In the genomic region with DNA sequence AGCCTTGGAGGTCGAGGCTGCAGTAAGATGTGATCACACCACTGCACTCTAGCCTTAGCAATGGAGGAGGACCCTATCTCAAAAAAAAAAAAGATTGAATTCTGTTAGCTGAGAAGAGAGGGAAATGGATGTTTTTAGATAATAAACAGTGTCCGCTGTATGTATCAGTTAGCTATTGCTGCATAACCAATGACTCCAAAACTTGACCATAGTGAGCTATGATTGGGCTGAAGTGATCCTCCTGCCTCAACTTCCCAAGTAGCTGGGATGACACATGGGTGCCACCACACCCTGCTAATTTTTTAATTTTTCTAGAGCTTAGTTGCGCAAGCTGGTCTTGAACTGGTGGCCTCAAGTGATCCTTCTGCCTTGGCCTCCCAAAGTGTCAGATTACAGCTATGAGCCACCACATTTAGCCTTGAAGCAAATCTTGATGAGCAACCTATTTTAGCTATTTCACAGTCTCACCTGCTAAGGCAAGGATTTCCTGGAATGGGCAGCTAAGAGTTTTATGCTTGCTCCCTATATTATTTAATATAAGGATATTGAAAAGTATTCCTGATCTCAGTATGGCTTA, we compare ENCODE assay signal across 9 cellular contexts.
"Had no signal": no experiment of that assay in that cellular context is flagged by ENCODE, and none has a peak within 500 bp of the region (broad histone marks: within the 10 kb centered on the region; RNA-seq: fewer than 3 reads in every experiment).

No MANE protein-coding gene starts in this region.

- H3K4me1 Mint-ChIP-seq: GM23338 had no signal

- H3K4me3 ChIP-seq: GM23338 had no signal

- H2AFZ ChIP-seq: GM23338 had no signal

- H3K4me2 ChIP-seq: GM23338 had no signal

- DNase-seq: H9, HCEC 1CT, HFFc6, IMR-90, KBM-7 had no signal

- H3K4me3 Mint-ChIP-seq: GM23338, H9, HFFc6 had no signal

- H3K9me3 Mint-ChIP-seq: GM23338, H9 had no signal

- H3K27ac ChIP-seq: HL-60 had no signal

- H3K27ac Mint-ChIP-seq: GM23338, H9, HFFc6 had no signal

- FAIRE-seq: H1, H54 had no signal

- ATAC-seq: GM23338 had no signal
